1 cellular context compared by ENCODE assay signal in the genomic region with DNA sequence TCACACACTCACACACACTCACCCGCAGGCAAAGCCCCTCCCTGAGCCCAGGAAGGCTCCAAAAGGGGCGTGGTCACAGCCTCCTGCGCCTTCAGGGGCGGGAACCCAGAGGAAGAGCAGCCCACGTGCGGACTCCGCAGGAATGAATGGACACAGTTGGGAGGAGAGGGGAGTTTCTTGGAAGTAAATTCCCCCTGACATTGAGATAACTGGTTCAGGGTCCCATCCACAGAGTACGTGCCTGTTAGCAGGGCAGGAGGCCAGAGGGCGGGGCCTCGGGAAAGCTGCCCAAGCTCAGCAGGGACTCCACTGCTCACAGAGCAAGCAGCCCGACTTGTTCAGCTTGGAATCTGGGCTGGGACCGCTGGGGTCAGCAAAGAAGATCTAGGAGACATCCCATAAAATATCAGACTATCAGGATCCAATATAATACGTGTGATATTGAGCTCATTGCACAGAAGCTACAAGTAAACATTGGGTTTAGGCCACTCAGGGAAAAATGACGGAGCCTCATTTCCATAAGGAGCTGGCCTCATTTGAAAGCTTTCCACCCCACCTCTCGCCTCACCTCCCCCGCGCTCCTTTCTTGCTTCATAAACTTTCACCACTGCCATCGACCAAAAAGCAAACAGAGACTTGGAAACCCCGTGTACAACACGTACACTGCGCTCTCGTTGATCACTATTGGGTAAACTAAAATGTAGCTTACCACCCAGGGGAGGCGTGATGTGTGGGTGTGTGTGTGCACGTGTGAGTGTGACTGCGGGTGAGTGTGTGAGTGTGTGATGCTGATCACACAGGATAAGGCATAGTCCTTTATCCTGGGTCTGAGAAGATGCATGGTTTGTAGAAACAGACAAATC.
TF ChIP-seq lines count a peak whose summit lies in the region.

No MANE protein-coding gene starts in this region.

TF ChIP-seq in HepG2, 621 proteins besides CTCF, POLR2A, EP300 and RAD21 (continued from another document and continues in another):
- TF ChIP-seq JARID2 (CRISPR knock-in tag; IDR thresholded peaks at IDR 0.05; ENCODE audit: insufficient replicate concordance), result no peak
- no peak for TF ChIP-seq HMG20B (CRISPR knock-in tag; conservative IDR thresholded peaks at IDR 0.05)
- no peak for TF ChIP-seq ZNF577 (CRISPR knock-in tag; IDR thresholded peaks at IDR 0.05; ENCODE audit: borderline replicate concordance, low read depth)
- TF ChIP-seq, protein P1, sequence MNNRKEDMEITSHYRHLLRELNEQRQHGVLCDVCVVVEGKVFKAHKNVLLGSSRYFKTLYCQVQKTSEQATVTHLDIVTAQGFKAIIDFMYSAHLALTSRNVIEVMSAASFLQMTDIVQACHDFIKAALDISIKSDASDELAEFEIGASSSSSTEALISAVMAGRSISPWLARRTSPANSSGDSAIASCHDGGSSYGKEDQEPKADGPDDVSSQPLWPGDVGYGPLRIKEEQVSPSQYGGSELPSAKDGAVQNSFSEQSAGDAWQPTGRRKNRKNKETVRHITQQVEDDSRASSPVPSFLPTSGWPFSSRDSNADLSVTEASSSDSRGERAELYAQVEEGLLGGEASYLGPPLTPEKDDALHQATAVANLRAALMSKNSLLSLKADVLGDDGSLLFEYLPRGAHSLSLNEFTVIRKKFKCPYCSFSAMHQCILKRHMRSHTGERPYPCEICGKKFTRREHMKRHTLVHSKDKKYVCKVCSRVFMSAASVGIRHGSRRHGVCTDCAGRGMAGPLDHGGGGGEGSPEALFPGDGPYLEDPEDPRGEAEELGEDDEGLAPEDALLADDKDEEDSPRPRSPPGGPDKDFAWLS (CRISPR knock-in tag; IDR thresholded peaks at IDR 0.05; ENCODE audit: borderline replicate concordance), result no peak
- no peak for TF ChIP-seq ATF7 (IDR thresholded peaks at IDR 0.05)
- no peak for TF ChIP-seq ATF7 (CRISPR knock-in tag; IDR thresholded peaks at IDR 0.05)
- no peak for TF ChIP-seq PAWR (CRISPR knock-in tag; IDR thresholded peaks at IDR 0.05; ENCODE audit: borderline replicate concordance)
- TF ChIP-seq ATF6 (CRISPR knock-in tag; conservative IDR thresholded peaks at IDR 0.05), result peak; percentile 48; the same call in 1 of the 2 replicates
- no peak; the same call in 1 of the 2 replicates for TF ChIP-seq HNF1A (IDR thresholded peaks at IDR 0.05; ENCODE audit: low read depth)
- TF ChIP-seq HNF1A (CRISPR knock-in tag; IDR thresholded peaks at IDR 0.05; ENCODE audit: borderline replicate concordance), result no peak
- peak; percentile 85 for TF ChIP-seq GATAD2A (CRISPR knock-in tag; IDR thresholded peaks at IDR 0.05)
- no peak for TF ChIP-seq ATRX (CRISPR knock-in tag; IDR thresholded peaks at IDR 0.05; ENCODE audit: borderline replicate concordance)
- TF ChIP-seq ZSCAN9 (CRISPR knock-in tag; IDR thresholded peaks at IDR 0.05; ENCODE audit: borderline replicate concordance), result peak; percentile 24; the same call in 1 of the 2 replicates
- peak; percentile 85 for TF ChIP-seq MED1 (CRISPR knock-in tag; IDR thresholded peaks at IDR 0.05)
- TF ChIP-seq, protein P2, sequence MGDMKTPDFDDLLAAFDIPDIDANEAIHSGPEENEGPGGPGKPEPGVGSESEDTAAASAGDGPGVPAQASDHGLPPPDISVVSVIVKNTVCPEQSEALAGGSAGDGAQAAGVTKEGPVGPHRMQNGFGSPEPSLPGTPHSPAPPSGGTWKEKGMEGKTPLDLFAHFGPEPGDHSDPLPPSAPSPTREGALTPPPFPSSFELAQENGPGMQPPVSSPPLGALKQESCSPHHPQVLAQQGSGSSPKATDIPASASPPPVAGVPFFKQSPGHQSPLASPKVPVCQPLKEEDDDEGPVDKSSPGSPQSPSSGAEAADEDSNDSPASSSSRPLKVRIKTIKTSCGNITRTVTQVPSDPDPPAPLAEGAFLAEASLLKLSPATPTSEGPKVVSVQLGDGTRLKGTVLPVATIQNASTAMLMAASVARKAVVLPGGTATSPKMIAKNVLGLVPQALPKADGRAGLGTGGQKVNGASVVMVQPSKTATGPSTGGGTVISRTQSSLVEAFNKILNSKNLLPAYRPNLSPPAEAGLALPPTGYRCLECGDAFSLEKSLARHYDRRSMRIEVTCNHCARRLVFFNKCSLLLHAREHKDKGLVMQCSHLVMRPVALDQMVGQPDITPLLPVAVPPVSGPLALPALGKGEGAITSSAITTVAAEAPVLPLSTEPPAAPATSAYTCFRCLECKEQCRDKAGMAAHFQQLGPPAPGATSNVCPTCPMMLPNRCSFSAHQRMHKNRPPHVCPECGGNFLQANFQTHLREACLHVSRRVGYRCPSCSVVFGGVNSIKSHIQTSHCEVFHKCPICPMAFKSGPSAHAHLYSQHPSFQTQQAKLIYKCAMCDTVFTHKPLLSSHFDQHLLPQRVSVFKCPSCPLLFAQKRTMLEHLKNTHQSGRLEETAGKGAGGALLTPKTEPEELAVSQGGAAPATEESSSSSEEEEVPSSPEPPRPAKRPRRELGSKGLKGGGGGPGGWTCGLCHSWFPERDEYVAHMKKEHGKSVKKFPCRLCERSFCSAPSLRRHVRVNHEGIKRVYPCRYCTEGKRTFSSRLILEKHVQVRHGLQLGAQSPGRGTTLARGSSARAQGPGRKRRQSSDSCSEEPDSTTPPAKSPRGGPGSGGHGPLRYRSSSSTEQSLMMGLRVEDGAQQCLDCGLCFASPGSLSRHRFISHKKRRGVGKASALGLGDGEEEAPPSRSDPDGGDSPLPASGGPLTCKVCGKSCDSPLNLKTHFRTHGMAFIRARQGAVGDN (CRISPR knock-in tag; IDR thresholded peaks at IDR 0.05), result peak; percentile 99
- no peak for TF ChIP-seq HNRNPUL1 (IDR thresholded peaks at IDR 0.05; ENCODE audit: low read depth, low read length)
- peak; percentile 74 for TF ChIP-seq HDAC1 (CRISPR knock-in tag; IDR thresholded peaks at IDR 0.05)
- TF ChIP-seq ZNF274 (CRISPR knock-in tag; IDR thresholded peaks at IDR 0.05), result 0 out of 2 replicates have a peak, but pooled peaks have one; percentile 47
- no peak for TF ChIP-seq NCOA1 (CRISPR knock-in tag; IDR thresholded peaks at IDR 0.05)
- no peak for TF ChIP-seq NAIF1 (CRISPR knock-in tag; IDR thresholded peaks at IDR 0.05; ENCODE audit: borderline replicate concordance)
- TF ChIP-seq RBFOX2 (IDR thresholded peaks at IDR 0.05; ENCODE audit: low read depth, low read length), result no peak
- TF ChIP-seq KDM5A (IDR thresholded peaks at IDR 0.05; ENCODE audit: borderline replicate concordance, low read length), result no peak
- peak; percentile 80; the same call in 1 of the 2 replicates for TF ChIP-seq ZBTB7A (CRISPR knock-in tag; IDR thresholded peaks at IDR 0.05)
- peak; percentile 65; the same call in 1 of the 2 replicates for TF ChIP-seq ZNF609 (CRISPR knock-in tag; IDR thresholded peaks at IDR 0.05; ENCODE audit: borderline replicate concordance)
- TF ChIP-seq ZFP62 (CRISPR knock-in tag; IDR thresholded peaks at IDR 0.05), result no peak
- TF ChIP-seq NR2F2 (IDR thresholded peaks at IDR 0.05; ENCODE audit: borderline replicate concordance, low read depth), result no peak
- no peak for TF ChIP-seq ZBTB7B (CRISPR knock-in tag; IDR thresholded peaks at IDR 0.05)
- TF ChIP-seq KLF12 (CRISPR knock-in tag; IDR thresholded peaks at IDR 0.05; ENCODE audit: borderline replicate concordance), result peak; percentile 72; the same call in 1 of the 2 replicates
- TF ChIP-seq ZNF776 (CRISPR knock-in tag; IDR thresholded peaks at IDR 0.05), result peak; percentile 74; the same call in 1 of the 2 replicates
- no peak for TF ChIP-seq AKNA (CRISPR knock-in tag; IDR thresholded peaks at IDR 0.05; ENCODE audit: borderline replicate concordance)
